Comparison of ENCODE assay signal across 8 cellular contexts in the genomic region with DNA sequence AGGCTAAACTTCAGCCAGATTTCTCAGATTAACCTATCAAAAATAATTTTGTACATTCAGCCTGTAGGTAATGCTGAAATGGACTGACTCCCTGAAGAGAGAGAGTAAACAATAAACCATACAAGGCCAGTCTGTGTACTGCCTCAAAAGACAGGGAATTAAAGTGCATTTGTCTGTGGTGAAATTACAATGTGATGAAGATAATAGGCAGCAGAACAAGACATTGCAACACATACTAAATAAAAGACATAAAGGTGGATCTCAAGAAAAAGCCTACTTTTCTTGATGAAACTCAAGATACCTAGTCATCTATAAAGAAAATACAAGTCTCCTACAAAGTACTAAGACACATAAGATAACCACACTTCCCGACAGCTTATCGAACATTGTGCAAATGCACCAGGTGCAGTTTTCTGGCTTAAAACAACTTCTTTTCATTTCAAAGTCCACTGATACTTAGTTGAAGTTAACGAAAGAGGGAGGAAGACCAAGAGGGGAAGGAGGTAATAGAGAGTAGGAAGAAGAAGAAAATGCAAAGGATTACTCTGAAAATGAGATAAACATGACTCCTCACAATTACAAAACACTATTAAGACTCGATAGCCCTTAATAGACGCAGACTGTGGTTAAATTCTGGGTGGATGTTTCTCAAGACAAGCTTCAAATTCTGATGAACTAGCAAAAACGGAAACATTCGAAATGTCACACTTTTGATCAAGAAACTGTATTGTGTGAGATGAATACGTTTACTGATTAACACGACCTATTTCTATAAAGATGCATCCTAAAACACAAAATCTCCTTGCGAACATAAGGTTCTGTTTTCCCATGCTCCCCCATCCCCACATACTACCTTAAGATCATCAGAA. TPM values are rescaled to one million over a fixed set of nuclear protein-coding genes. Genes with fewer than 3 reads are reported as not detected.
DNase-seq lines count a peak whose midpoint lies in the region; ATAC-seq and TF ChIP-seq lines count a peak whose summit lies in the region.

No MANE protein-coding gene starts in this region.

- DNase-seq in M059J (ENCODE audit: low read depth) (peak; percentile 26), A172 (ENCODE audit: low spot score) (no peak), MV-4-11 (lab: John Stamatoyannopoulos, UW) (no peak)
- DNase-seq in activated effector memory CD4-positive, alpha-beta T cell treated with anti-CD3 and anti-CD28 coated beads, Interleukin-2, amount 50 U/mL, for 16 hours = no peak

- H3K4me1 ChIP-seq in BLaER1 treated with 17β-estradiol and CSF1 and Interleukin-3, amounts not matched to agents 10 nM and 100 nM = peaks cover 25 to 62% (median 44%) of the 10 kb centered on the region in 10 experiments
- peaks cover 32 to 49% of the 10 kb centered on the region in 2 donors for H3K4me1 ChIP-seq in muscle layer of duodenum (ENCODE audit: control insufficient read depth in 1 of 2, insufficient read depth in 2 of 2, low read length in 2 of 2)

- peaks cover 0 to 10% (median 7%) of the 10 kb centered on the region in 11 experiments; a peak in 8 of 22 replicates for H3K9me3 ChIP-seq in BLaER1 treated with 17β-estradiol and CSF1 and Interleukin-3, amounts not matched to agents 10 nM and 100 nM (replicated peaks in 1 of 11)
- H3K9me3 ChIP-seq in muscle layer of duodenum (ENCODE audit: control insufficient read depth in 1 of 2, low read length in 2 of 2) = no peaks in the 10 kb centered on the region

- H3K4me3 Mint-ChIP-seq in brain = peak overlapping the region; percentile 86 to 97 (median 94)

- H3K9ac ChIP-seq in BLaER1 treated with 17β-estradiol and CSF1 and Interleukin-3, amounts not matched to agents 10 nM and 100 nM = peak overlapping the region; percentile 94 to 99 (median 99)

- peaks cover 13% of the 10 kb centered on the region for H3K27me3 Mint-ChIP-seq in brain

- TF ChIP-seq CTCF in brain (conservative IDR thresholded peaks at IDR 0.05) = no peak

- H3K4me3 ChIP-seq in BLaER1 treated with 17β-estradiol and CSF1 and Interleukin-3, amounts not matched to agents 10 nM and 100 nM = peak overlapping the region; percentile 71 to 89 (median 80)
- peak overlapping the region; percentile 77 to 91 for H3K4me3 ChIP-seq in muscle layer of duodenum (ENCODE audit: low read depth in 1 of 2, low read length in 2 of 2)

- H4K20me1 ChIP-seq in BLaER1 treated with 17β-estradiol and CSF1 and Interleukin-3, amounts not matched to agents 10 nM and 100 nM = peaks cover 62 to 65% (median 63%) of the 10 kb centered on the region in 11 experiments

- peaks cover 14 to 43% (median 35%) of the 10 kb centered on the region in 11 experiments for H3K36me3 ChIP-seq in BLaER1 treated with 17β-estradiol and CSF1 and Interleukin-3, amounts not matched to agents 10 nM and 100 nM
- peaks cover 2 to 14% of the 10 kb centered on the region in 2 donors for H3K36me3 ChIP-seq in muscle layer of duodenum (ENCODE audit: control insufficient read depth in 1 of 2, insufficient read depth in 2 of 2, low read length in 2 of 2)

- no peaks in the 10 kb centered on the region for H3K27me3 ChIP-seq in BLaER1 treated with 17β-estradiol and CSF1 and Interleukin-3, amounts not matched to agents 10 nM and 100 nM
- no peaks in the 10 kb centered on the region for H3K27me3 ChIP-seq in muscle layer of duodenum (ENCODE audit: low read depth, low read length)

- H3K9me3 Mint-ChIP-seq in brain = peaks cover 0 to 7% (median 3%) of the 10 kb centered on the region in 5 experiments

- peaks cover 65% of the 10 kb centered on the region for H3K4me1 Mint-ChIP-seq in brain

- peaks cover 38% of the 10 kb centered on the region for H3K36me3 Mint-ChIP-seq in brain

- no peak for ATAC-seq in HG02571 (IDR thresholded peaks at IDR 0.05; ENCODE audit: unreplicated experiment)

- peak overlapping the region; percentile 46 to 97 (median 85) for H3K27ac Mint-ChIP-seq in brain

- H3K27ac ChIP-seq in BLaER1 treated with 17β-estradiol and CSF1 and Interleukin-3, amounts not matched to agents 10 nM and 100 nM = peak overlapping the region; percentile 85 to 100 (median 97); a peak in 21 of 22 replicates
- peak overlapping the region; percentile 98 for H3K27ac ChIP-seq in muscle layer of duodenum (ENCODE audit: low read length)

- H3K4me2 ChIP-seq in BLaER1 treated with 17β-estradiol and CSF1 and Interleukin-3, amounts not matched to agents 10 nM and 100 nM = peak overlapping the region; percentile 70 to 98 (median 91)

RNA-seq across cellular contexts. Expression of a gene that starts 2.0 kb away (rescaled TPM):
- 114 and 166 TPM in 2 replicates for total RNA-seq in M059J (2014; rRNA removed; shearing (Covaris generic))
- polyA plus RNA-seq in brain (ENCODE audit: insufficient read depth, low read depth, low replicate concordance) = 126 TPM
- total RNA-seq in A172 (2014; rRNA removed; shearing (Covaris generic)) = 139 and 162 TPM in 2 replicates

RNA-seq across cellular contexts. Expression of a gene that starts 27.6 kb away (rescaled TPM):
- total RNA-seq in M059J (2014; rRNA removed; shearing (Covaris generic)) = 18.3 and 18.6 TPM in 2 replicates
- 12.2 TPM for polyA plus RNA-seq in brain (ENCODE audit: insufficient read depth, low read depth, low replicate concordance)
- total RNA-seq in A172 (2014; rRNA removed; shearing (Covaris generic)) = 7.5 and 8.2 TPM in 2 replicates
